9 cellular contexts compared by ENCODE assay signal in the genomic region with DNA sequence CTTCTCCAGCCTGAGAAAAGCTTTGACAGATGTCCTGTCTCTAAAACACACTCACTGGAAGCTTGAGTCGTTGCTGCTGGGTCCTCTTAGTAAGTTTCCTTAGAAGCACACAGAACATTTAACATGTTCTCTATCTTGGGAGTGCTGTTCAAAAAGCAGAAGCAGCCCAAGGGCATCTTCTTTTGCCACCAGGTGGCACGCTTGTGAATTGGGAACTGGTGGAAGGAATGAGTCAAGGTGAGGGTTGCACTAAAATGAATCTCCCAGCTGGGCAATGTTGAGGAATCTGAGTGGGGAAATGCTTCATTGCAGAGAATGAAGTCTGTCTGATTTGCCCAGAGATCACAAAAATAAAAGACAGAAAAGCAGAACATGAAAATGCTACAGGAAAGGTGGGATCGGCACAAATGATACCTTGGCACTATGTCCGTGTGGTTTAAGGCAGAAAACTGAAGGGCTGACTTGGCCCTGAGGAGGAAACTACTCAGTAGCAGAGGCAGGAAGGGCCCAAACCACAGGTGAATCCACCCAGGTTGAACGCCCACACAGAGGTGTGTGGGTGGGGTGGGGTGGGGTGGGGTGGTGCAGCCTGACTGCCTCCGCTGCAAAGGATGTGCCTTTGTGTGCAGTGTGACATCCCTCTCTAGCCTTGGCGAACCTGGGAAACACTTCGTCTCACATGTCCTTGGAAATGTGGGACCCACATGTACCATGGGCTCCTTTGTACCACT. TPM values are rescaled to one million over a fixed set of nuclear protein-coding genes. Genes with fewer than 3 reads are reported as not detected.
DNase-seq lines count a peak whose midpoint lies in the region; FAIRE-seq and TF ChIP-seq lines count a peak whose summit lies in the region.
"Had no signal": no experiment of that assay in that cellular context is flagged by ENCODE, and none has a peak within 500 bp of the region (broad histone marks: within the 10 kb centered on the region; RNA-seq: fewer than 3 reads in every experiment).

No MANE protein-coding gene starts in this region.

- peaks cover 0 to 16% of the 10 kb centered on the region in 2 experiments; a peak in 2 of 4 replicates for H3K79me2 ChIP-seq in H1 (ENCODE audit: control insufficient read depth in 1 of 2, insufficient read depth in 2 of 2, low read length in 2 of 2)

- no peak overlapping the region for H3K4me2 ChIP-seq in H1 (ENCODE audit: insufficient read depth in 1 of 2, low read depth in 2 of 2, low read length in 2 of 2)

- no peak overlapping the region for H3K18ac ChIP-seq in H1 (ENCODE audit: extremely low read depth, low read length)

- CTCF ChIA-PET in H1 (lab: Charles Lee; ENCODE audit: partially characterized antibody), result interaction anchor here (0.7 to 1.0 kb wide), 3 partner anchors 37 to 277 kb away, joined by 3 to 5 read pairs (median 3); no protein-coding TSS in a partner anchor

- H3K14ac ChIP-seq in H1 (ENCODE audit: insufficient read length), result no peak overlapping the region

- no peak overlapping the region for H4K5ac ChIP-seq in H1 (ENCODE audit: insufficient read length, low read depth, low read length)

- H3K27ac ChIP-seq in H1 (ENCODE audit: low read depth, low read length), result no peak overlapping the region
- H3K27ac ChIP-seq: BLaER1 had no signal

- H3K56ac ChIP-seq in H1 (replicated peaks; ENCODE audit: insufficient read length, low read depth, low read length), result no peak overlapping the region

- 77% methylated on average over 5 of the region's 8 CpGs; no CpG with 5 or more reads in 1 of the 2 experiments for WGBS in H1 (ENCODE audit: extremely low coverage in 1 of 2, insufficient coverage in 1 of 2, insufficient read length in 1 of 2, insufficient replicate concordance in 2 of 2, low coverage in 1 of 2, low lambda C conversion rate in 2 of 2, missing lambda C conversion rate in 1 of 2), 2 experiments

- H3K23ac ChIP-seq in H1 (ENCODE audit: insufficient read length), result no peak overlapping the region

- H2AK5ac ChIP-seq in H1 (ENCODE audit: low read depth, low read length), result no peak overlapping the region

- H3K4me3 ChIP-seq in H1 (ENCODE audit: extremely low read depth in 1 of 4, insufficient read depth in 2 of 4, low read depth in 3 of 4, low read length in 4 of 4), result no peak overlapping the region
- H3K4me3 ChIP-seq: BLaER1 had no signal

- peaks cover 0 to 2% of the 10 kb centered on the region in 2 experiments for H4K20me1 ChIP-seq in H1 (replicated peaks in 1 of 2; ENCODE audit: control insufficient read depth in 1 of 2, insufficient read depth in 2 of 2, low read length in 2 of 2)
- H4K20me1 ChIP-seq: BLaER1 had no signal

- H2BK12ac ChIP-seq in H1 (ENCODE audit: low read depth, low read length), result no peak overlapping the region

- DNase-seq in NCI-H82 (lab: John Stamatoyannopoulos, UW) (peak; percentile 13), NCI-H82 treated with DMSO at 0.1 percent for 48 hours (lab: John Stamatoyannopoulos, UW; ENCODE audit: unreplicated experiment) (no peak), KBM-7 (peak; percentile 89), H1 (ENCODE audit: low read depth in 1 of 2, low spot score in 2 of 2) (no peak), NCI-H1092 treated with DMSO at 0.1 percent for 48 hours (lab: John Stamatoyannopoulos, UW) (no peak), SW 1271 (lab: John Stamatoyannopoulos, UW) (no peak)
- peak in 3 of 4 experiments; percentile 1 to 4 (median 2) for DNase-seq in activated CD4-positive, CD25-positive, alpha-beta regulatory T cell (lab: John Stamatoyannopoulos, UW)
- peak; percentile 16 to 27 for DNase-seq in stimulated activated CD4-positive, alpha-beta T cell treated with anti-CD3 and anti-CD28 coated beads, Interleukin-15, amount 100 ng/mL, for 1 hour (ENCODE audit: low read depth in 1 of 2, low spot score in 1 of 2)

- TF ChIP-seq POLR2A in H1 (IDR thresholded peaks at IDR 0.05; ENCODE audit: control extremely low read depth in 1 of 2, low read depth in 2 of 2, low read length in 2 of 2), result no peak

- peak; percentile 26 to 59; a peak in 3 of 4 replicates for TF ChIP-seq RAD21 in H1 (IDR thresholded peaks at IDR 0.05 in 1 of 2, conservative IDR thresholded peaks at IDR 0.05 in 1 of 2; ENCODE audit: low read depth in 2 of 2, low read length in 2 of 2)

- no peak overlapping the region for H2AFZ ChIP-seq in H1 (ENCODE audit: low read length)

- no peak overlapping the region for H4K8ac ChIP-seq in H1 (ENCODE audit: extremely low read depth, insufficient read depth, low read length)

- no peaks in the 10 kb centered on the region for H3K9me3 ChIP-seq in H1 (ENCODE audit: insufficient read depth in 2 of 2, low read depth in 1 of 2, low read length in 1 of 2)
- H3K9me3 ChIP-seq: BLaER1 had no signal

- no peak for TF ChIP-seq EP300 in H1 (IDR thresholded peaks at IDR 0.05; ENCODE audit: borderline replicate concordance in 1 of 2, low read depth in 2 of 2, low read length in 2 of 2)

- FAIRE-seq in H1 (lab: Jason Lieb, UNC), result peak; percentile 24

- H3K27me3 ChIP-seq in H1 (replicated peaks in 1 of 4; ENCODE audit: control insufficient read depth in 3 of 4, extremely low read depth in 1 of 4, insufficient read depth in 3 of 4, low read length in 3 of 4), result no peaks in the 10 kb centered on the region

- H3K36me3 ChIP-seq in H1 (ENCODE audit: control insufficient read depth in 2 of 4, insufficient read depth in 4 of 4, low read length in 3 of 4), result no peaks in the 10 kb centered on the region
- H3K36me3 ChIP-seq: BLaER1 had no signal

- H2BK120ac ChIP-seq in H1 (replicated peaks; ENCODE audit: low read depth, low read length), result no peak overlapping the region

- H3K4ac ChIP-seq in H1 (replicated peaks; ENCODE audit: insufficient read length, low read depth, low read length), result no peak overlapping the region

- no peaks in the 10 kb centered on the region for H3K23me2 ChIP-seq in H1 (ENCODE audit: low read depth, low read length)

- no peaks in the 10 kb centered on the region; the same call in 1 of the 2 replicates for H3K79me1 ChIP-seq in H1 (ENCODE audit: low read depth, low read length)

- no peak overlapping the region for H4K91ac ChIP-seq in H1 (replicated peaks; ENCODE audit: insufficient read length, low read length)

- peaks cover 0 to 4% (median 3%) of the 10 kb centered on the region in 4 experiments; a peak in 4 of 7 replicates for H3K4me1 ChIP-seq in H1 (replicated peaks in 1 of 4; ENCODE audit: control insufficient read depth in 3 of 4, insufficient read depth in 4 of 4, low read length in 3 of 4)

- H2BK5ac ChIP-seq in H1 (ENCODE audit: low read depth, low read length), result no peak overlapping the region

- POLR2A ChIA-PET in H1 (lab: Charles Lee; ENCODE audit: partially characterized antibody), result interaction anchor here (0.7 kb wide), 1 partner anchor 140 kb away, joined by 3 read pairs; no protein-coding TSS in a partner anchor

- in situ Hi-C loops in KBM-7 (cut with MboI; ENCODE audit: low pct_unique_long_range_greater_than_20kb, low sequenced_read_pairs), result no loop called here

- peak; percentile 34 to 61 (median 43); a peak in 3 of 4 replicates for TF ChIP-seq CTCF in H1 (IDR thresholded peaks at IDR 0.05; ENCODE audit: control extremely low read depth in 1 of 3, insufficient read depth in 1 of 3, low read depth in 1 of 3, low read length in 3 of 3)

- no peak overlapping the region for H3K9ac ChIP-seq in H1 (replicated peaks in 1 of 4; ENCODE audit: extremely low read depth in 1 of 4, low read depth in 3 of 4, low read length in 3 of 4)
- H3K9ac ChIP-seq: BLaER1 had no signal

- H2BK20ac ChIP-seq in H1 (ENCODE audit: low read length), result no peak overlapping the region

- no peak overlapping the region for H2BK15ac ChIP-seq in H1 (ENCODE audit: low read length)

TF ChIP-seq in H1, 55 proteins besides CTCF, POLR2A, EP300 and RAD21:
- no peak for TF ChIP-seq JUN (IDR thresholded peaks at IDR 0.05; ENCODE audit: low read depth, low read length)
- no peak for TF ChIP-seq BCL11A (IDR thresholded peaks at IDR 0.05; ENCODE audit: low read depth in 2 of 2, low read length in 2 of 2)
- TF ChIP-seq RNF2 (IDR thresholded peaks at IDR 0.05; ENCODE audit: borderline replicate concordance, low read depth, low read length, missing control alignments, poor library complexity, severe bottlenecking), result no peak

RNA-seq across cellular contexts. Expression of gene KIT, which starts 26.0 kb away (rescaled TPM):
- 24.8 and 27.7 TPM in 2 replicates for total RNA-seq in H1 (2021; fragmentation: NEBNext Ultra II Directional; extraction: Animal tissue kit (Norgen Biotek cat#: 25700))
- 10.2 and 14.4 TPM in 2 replicates for polyA plus RNA-seq in H1 (2011; rRNA removed)
- 15.5 TPM for polyA plus RNA-seq in H1 (2011; cell fraction: cytosol; rRNA removed)
- 14.3 TPM for polyA plus RNA-seq in H1 (2011; cell fraction: nucleus; rRNA removed)
- 13.2 to 19.5 TPM (median 15.7 TPM) in 4 replicates for polyA plus RNA-seq in H1 (2012, experiment 1 of 2)
- 0.83 TPM for polyA plus RNA-seq in H1 (2012, experiment 2 of 2)
- 27.9 TPM for polyA plus RNA-seq in H1 (2013, experiment 1 of 2)
- polyA plus RNA-seq in H1 (2013, experiment 2 of 2), result 27.5 TPM
- 48.1 and 68.2 TPM in 2 replicates for polyA minus RNA-seq in H1 (2011; rRNA and poly(A)+ RNA removed)
- 23.2 TPM for polyA minus RNA-seq in H1 (2011; cell fraction: cytosol; rRNA and poly(A)+ RNA removed)
- 34.8 TPM for polyA minus RNA-seq in H1 (2011; cell fraction: nucleus; rRNA and poly(A)+ RNA removed)

Comparison
In these comparisons a context has a peak if more than half of its experiments do, and no peak if none do; other contexts are left out.
1. DNase-seq: peak in NCI-H82 (single experiment), KBM-7 (single experiment), activated CD4-positive, CD25-positive, alpha-beta regulatory T cell (3 of 4) and stimulated activated CD4-positive, alpha-beta T cell treated with anti-CD3 and anti-CD28 coated beads, Interleukin-15, amount 100 ng/mL, for 1 hour (2 of 2); none in NCI-H82 treated with DMSO at 0.1 percent for 48 hours (single experiment), H1 (0 of 2), NCI-H1092 treated with DMSO at 0.1 percent for 48 hours (single experiment) and SW 1271 (0 of 2).